Comparison of ENCODE assay signal across 10 cellular contexts in the genomic region with DNA sequence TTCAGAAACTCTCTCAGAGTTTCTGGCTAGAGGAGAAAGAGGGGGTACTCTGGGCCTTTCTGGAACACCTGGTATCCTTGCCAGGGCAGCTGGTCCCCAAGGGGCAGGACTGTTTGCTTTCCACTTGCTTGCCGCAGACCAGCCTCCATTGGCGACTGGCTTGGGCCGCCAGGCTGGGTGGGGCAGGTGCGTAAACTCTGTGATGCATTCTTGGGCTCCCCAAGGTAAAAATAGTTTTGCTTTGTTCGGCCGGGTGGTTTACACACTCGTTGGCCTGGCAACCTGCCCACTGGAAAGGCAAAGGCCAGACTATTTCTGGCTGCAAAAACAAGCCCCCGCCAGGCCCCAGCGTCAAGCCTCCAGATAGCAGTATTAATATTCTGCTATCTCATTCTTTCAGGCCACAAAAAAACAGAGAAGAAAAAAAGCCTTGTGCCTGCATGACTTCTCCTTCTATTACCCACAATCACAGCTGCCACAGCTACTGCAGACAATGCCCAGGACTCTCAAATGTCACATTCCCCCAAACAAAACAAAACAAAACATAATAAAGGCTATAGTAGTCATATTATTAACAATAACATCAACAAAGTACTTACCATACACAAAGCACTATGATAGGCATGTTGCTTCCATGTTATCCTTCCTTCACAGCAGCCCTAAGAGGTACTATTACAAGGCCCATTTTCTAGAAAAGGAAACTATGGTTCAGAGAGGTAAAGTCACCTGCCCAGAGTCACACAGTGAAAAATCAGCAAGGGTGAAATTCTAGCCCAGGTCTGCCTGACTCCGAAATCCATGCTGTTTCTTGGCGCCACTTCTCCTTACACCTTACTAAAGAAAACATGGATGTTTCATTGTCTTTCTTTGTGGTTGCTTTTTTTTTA. TPM values are rescaled to one million over a fixed set of nuclear protein-coding genes. Genes with fewer than 3 reads are reported as not detected.
DNase-seq lines count a peak whose midpoint lies in the region; ATAC-seq and TF ChIP-seq lines count a peak whose summit lies in the region.
"Had no signal": no experiment of that assay in that cellular context is flagged by ENCODE, and none has a peak within 500 bp of the region (broad histone marks: within the 10 kb centered on the region; RNA-seq: fewer than 3 reads in every experiment).

No MANE protein-coding gene starts in this region.

- no peaks in the 10 kb centered on the region for H3K36me3 ChIP-seq in ovary

- WGBS in ovary, 3 donors, result 17 to 20% (median 18%) methylated on average over 11 of the region's 11 CpGs

- no peaks in the 10 kb centered on the region for H3K9me3 ChIP-seq in ovary

- no peak overlapping the region for H3K4me3 ChIP-seq in ovary

- peak overlapping the region in 1 of 2 donors; percentile 66 for H3K27ac ChIP-seq in ovary

- no peak for TF ChIP-seq EP300 in ovary (IDR thresholded peaks at IDR 0.05)

- intact Hi-C loops in ovary (cut with DNase I), result no loop called here

- TF ChIP-seq CTCF in ovary (IDR thresholded peaks at IDR 0.05), result no peak

- ATAC-seq in GM18870 (IDR thresholded peaks at IDR 0.05; ENCODE audit: unreplicated experiment), result peak; percentile 87
- peak; percentile 80 for ATAC-seq in HG02840 (IDR thresholded peaks at IDR 0.05; ENCODE audit: low FRiP score, unreplicated experiment)

- TF ChIP-seq POLR2A in ovary (IDR thresholded peaks at IDR 0.05), result no peak

- no peaks in the 10 kb centered on the region for H3K27me3 ChIP-seq in ovary

- H3K4me1 ChIP-seq in ovary (ENCODE audit: insufficient read depth), result peaks cover 19% of the 10 kb centered on the region

- DNase-seq in NCI-H2107 treated with DMSO at 0.1 percent for 48 hours (lab: John Stamatoyannopoulos, UW; ENCODE audit: unreplicated experiment), result peak; percentile 16
- peak; percentile 94 to 96 for DNase-seq in dermis microvascular lymphatic vessel endothelial cell (ENCODE audit: low read depth in 2 of 2)
- DNase-seq in ovary, result peak; percentile 75 to 93 (median 86)
- DNase-seq in activated CD8-positive, alpha-beta memory T cell treated with anti-CD3 and anti-CD28 coated beads, Interleukin-2, amount 50 U/mL, for 4 hours, result no peak
- DNase-seq in GM03348 (ENCODE audit: low spot score), result no peak
- no peak for DNase-seq in NCI-H446 (lab: John Stamatoyannopoulos, UW)

RNA-seq across cellular contexts. Expression of a gene that starts 14.0 kb away (rescaled TPM):
- 0.51 TPM in 1 of 2 replicates, not detected in the other for total RNA-seq in dermis microvascular lymphatic vessel endothelial cell
- total RNA-seq in ovary, result 1 to 10 TPM in 2 of 7 donors, under 1 TPM in 4, not detected in 1; 0.27 to 1.6 (median 0.45) TPM
- 1 to 10 TPM in 1 of 2 donors, under 1 TPM in 1; 0.80 to 1.5 TPM for polyA plus RNA-seq in ovary
- total RNA-seq: SK-MEL-5 had no signal
- polyA plus RNA-seq: immature natural killer cell had no signal

Comparison
In these comparisons a context has a peak if more than half of its experiments do, and no peak if none do; other contexts are left out.
1. DNase-seq: peak in NCI-H2107 treated with DMSO at 0.1 percent for 48 hours (single experiment), dermis microvascular lymphatic vessel endothelial cell (2 of 2) and ovary (5 of 5); none in activated CD8-positive, alpha-beta memory T cell treated with anti-CD3 and anti-CD28 coated beads, Interleukin-2, amount 50 U/mL, for 4 hours (single experiment), GM03348 (single experiment) and NCI-H446 (0 of 2).